3 cellular contexts compared by ENCODE assay signal in genomic region chr7:130943981-130944380, GRCh38.
TF ChIP-seq lines count a peak whose summit lies in the region.

No MANE protein-coding gene starts in this region.

TF ChIP-seq in A549, 52 proteins besides CTCF, POLR2A, EP300 and RAD21 (continued from another document):
- TF ChIP-seq MAX (IDR thresholded peaks at IDR 0.05) (no peak), KDM1A (IDR thresholded peaks at IDR 0.05; ENCODE audit: low read depth) (no peak), ZSCAN20 (CRISPR knock-in tag; IDR thresholded peaks at IDR 0.05) (no peak), BCL3 (IDR thresholded peaks at IDR 0.05) (0 out of 3 replicates have a peak, but pooled peaks have one; percentile 31), HEYL (CRISPR knock-in tag; IDR thresholded peaks at IDR 0.05) (no peak), CBX8 (IDR thresholded peaks at IDR 0.05) (no peak), SMC3 (IDR thresholded peaks at IDR 0.05) (no peak), JUN (IDR thresholded peaks at IDR 0.05) (0 out of 5 replicates have a peak, but pooled peaks of 1 of the 2 experiments have one; percentile 7)

TF ChIP-seq in HCT116, 20 proteins besides CTCF, POLR2A, EP300 and RAD21 (continued from another document):
- TF ChIP-seq REST (IDR thresholded peaks at IDR 0.05; ENCODE audit: low read depth): no peak
- 0 out of 2 replicates have a peak, but pooled peaks have one; percentile 22 for TF ChIP-seq CEBPB (IDR thresholded peaks at IDR 0.05; ENCODE audit: low read depth)
- TF ChIP-seq POLR2AphosphoS5 (IDR thresholded peaks at IDR 0.05; ENCODE audit: low read depth, low read length): no peak
- TF ChIP-seq ZBTB33 (IDR thresholded peaks at IDR 0.05; ENCODE audit: extremely low read depth, insufficient replicate concordance, low read length): no peak
- TF ChIP-seq ZFX (IDR thresholded peaks at IDR 0.05): no peak
- 0 out of 2 replicates have a peak, but pooled peaks have one; percentile 5 for TF ChIP-seq SP1 (IDR thresholded peaks at IDR 0.05; ENCODE audit: low read depth)
- TF ChIP-seq CBX3 (IDR thresholded peaks at IDR 0.05; ENCODE audit: low read depth): no peak
- TF ChIP-seq FOSL1 (IDR thresholded peaks at IDR 0.05; ENCODE audit: low read depth): no peak
- TF ChIP-seq MAX (IDR thresholded peaks at IDR 0.05): peak; percentile 5; the same call in 1 of the 2 replicates
- no peak for TF ChIP-seq YY1 (IDR thresholded peaks at IDR 0.05; ENCODE audit: extremely low read depth, insufficient replicate concordance, low read depth, low read length)
- TF ChIP-seq EZH2phosphoT487 (IDR thresholded peaks at IDR 0.05; ENCODE audit: borderline replicate concordance): no peak
- no peak for TF ChIP-seq EZH2 (IDR thresholded peaks at IDR 0.05)
- TF ChIP-seq TCF7L2 (IDR thresholded peaks at IDR 0.05; ENCODE audit: borderline replicate concordance, extremely low read depth, insufficient read depth, insufficient read length): no peak

TF ChIP-seq in K562, 482 proteins besides CTCF, POLR2A, EP300 and RAD21 (continued from another document):
- no peak for TF ChIP-seq ZNF280B (CRISPR knock-in tag; IDR thresholded peaks at IDR 0.05)
- peak in 1 of 2 experiments; percentile 7; a peak in 1 of 4 replicates for TF ChIP-seq ZNF639 (CRISPR knock-in tag; conservative IDR thresholded peaks at IDR 0.05 in 1 of 2, IDR thresholded peaks at IDR 0.05 in 1 of 2)
- peak in 1 of 2 experiments; percentile 63; a peak in 2 of 4 replicates for TF ChIP-seq FOXA3 (CRISPR knock-in tag; conservative IDR thresholded peaks at IDR 0.05 in 1 of 2, IDR thresholded peaks at IDR 0.05 in 1 of 2)
- TF ChIP-seq POLR2H (tag; IDR thresholded peaks at IDR 0.05; ENCODE audit: low read depth): peak; percentile 43
- no peak for TF ChIP-seq TEAD1 (CRISPR knock-in tag; IDR thresholded peaks at IDR 0.05)
- TF ChIP-seq ZNF3 (CRISPR knock-in tag; IDR thresholded peaks at IDR 0.05): 0 out of 2 replicates have a peak, but pooled peaks have one; percentile 10
